ENCODE assay signal across 24 cellular contexts in the genomic region with DNA sequence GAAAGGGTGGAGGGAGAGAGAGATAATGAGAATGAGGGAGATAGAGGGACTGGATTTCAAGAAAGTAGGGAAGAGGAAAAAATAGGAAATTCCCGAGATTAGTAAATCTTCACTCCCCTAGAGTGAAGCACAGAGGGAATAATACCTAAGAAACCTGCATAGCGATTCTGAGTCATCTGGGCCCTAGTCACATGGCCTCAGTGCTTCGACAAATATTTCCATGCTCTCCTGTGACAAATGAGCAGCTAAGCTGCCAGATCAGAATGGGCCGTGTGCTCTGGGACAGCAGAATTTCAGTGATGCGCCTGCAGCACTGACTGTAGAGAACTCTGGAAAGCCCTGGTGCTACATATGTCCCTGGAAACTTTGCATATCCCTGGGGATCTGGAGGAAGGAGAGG. TPM values are rescaled to one million over a fixed set of nuclear protein-coding genes. Genes with fewer than 3 reads are reported as not detected.
"Had no signal": no experiment of that assay in that cellular context is flagged by ENCODE, and none has a peak within 500 bp of the region (broad histone marks: within the 10 kb centered on the region; RNA-seq: fewer than 3 reads in every experiment).

No MANE protein-coding gene starts in this region.

- DNase-seq: activated CD4-positive, alpha-beta memory T cell treated with anti-CD3 and anti-CD28 coated beads, Interleukin-2, amount 10 ng/mL, durations not matched to agents 7 days and 5 days; activated CD4-positive, alpha-beta T cell treated with anti-CD3 and anti-CD28 coated beads for 36 hours; activated CD4-positive, alpha-beta T cell treated with anti-CD3 and anti-CD28 coated beads, Interleukin-2, amount 50 U/mL, for 1 hour; activated naive CD4-positive, alpha-beta T cell treated with anti-CD3 and anti-CD28 coated beads, Interleukin-2, amount 50 U/mL, for 16 hours; activated T-cell treated with anti-CD3 and anti-CD28 coated beads for 4 hours; aorta; central memory CD4-positive, alpha-beta T cell; NCI-H1105 treated with DMSO at 0.1 percent for 48 hours; NCI-H146; NCI-H187 treated with DMSO at 0.1 percent for 48 hours; NCI-H2081 treated with DMSO at 0.1 percent for 48 hours; NCI-H2171; NCI-H2227 treated with DMSO at 0.1 percent for 48 hours; NCI-H82; RPMI8226; T-helper 1 cell had no signal

- H3K4me3 ChIP-seq: SK-N-MC had no signal

- H3K27ac Mint-ChIP-seq: activated CD4-positive, alpha-beta memory T cell treated with anti-CD3 and anti-CD28 coated beads, Interleukin-2, amount 10 ng/mL, durations not matched to agents 7 days and 5 days; activated CD4-positive, alpha-beta T cell treated with anti-CD3 and anti-CD28 coated beads for 36 hours had no signal

- H3K4me1 Mint-ChIP-seq: activated CD4-positive, alpha-beta memory T cell treated with anti-CD3 and anti-CD28 coated beads, Interleukin-2, amount 10 ng/mL, durations not matched to agents 7 days and 5 days; activated CD4-positive, alpha-beta T cell treated with anti-CD3 and anti-CD28 coated beads for 36 hours had no signal

- H3K27me3 Mint-ChIP-seq: activated CD4-positive, alpha-beta memory T cell treated with anti-CD3 and anti-CD28 coated beads, Interleukin-2, amount 10 ng/mL, durations not matched to agents 7 days and 5 days; activated CD4-positive, alpha-beta T cell treated with anti-CD3 and anti-CD28 coated beads for 36 hours had no signal

- H3K9me3 Mint-ChIP-seq: activated CD4-positive, alpha-beta memory T cell treated with anti-CD3 and anti-CD28 coated beads, Interleukin-2, amount 10 ng/mL, durations not matched to agents 7 days and 5 days had no signal

- H3K4me3 Mint-ChIP-seq: activated CD4-positive, alpha-beta memory T cell treated with anti-CD3 and anti-CD28 coated beads, Interleukin-2, amount 10 ng/mL, durations not matched to agents 7 days and 5 days; activated CD4-positive, alpha-beta T cell treated with anti-CD3 and anti-CD28 coated beads for 36 hours had no signal

- H3K27ac ChIP-seq: SK-N-MC, VCaP had no signal

- ATAC-seq: activated CD4-positive, alpha-beta T cell treated with anti-CD3 and anti-CD28 coated beads for 36 hours; Panc1; Right ventricle myocardium inferior had no signal

RNA-seq across cellular contexts. Expression of gene GRIK2, which starts 48.6 kb away (rescaled TPM):
- total RNA-seq: activated CD4-positive, alpha-beta memory T cell treated with anti-CD3 and anti-CD28 coated beads, Interleukin-2, amount 10 ng/mL, durations not matched to agents 7 days and 5 days; activated CD4-positive, alpha-beta T cell treated with anti-CD3 and anti-CD28 coated beads for 36 hours; activated CD8-positive, alpha-beta memory T cell treated with anti-CD3 and anti-CD28 coated beads for 36 hours; NCI-H460; OCI-LY7; T-helper 2 cell treated with Interferon-gamma antibody and Interleukin-4, amounts not matched to agents 100 ng/mL and 5 ng/mL, for 36 hours had no signal
